1 cellular context compared by ENCODE assay signal in genomic region chr2:148459300-148459891, GRCh38.
TF ChIP-seq lines count a peak whose summit lies in the region.

No MANE protein-coding gene starts in this region.

TF ChIP-seq in IMR-90, 13 proteins besides CTCF, POLR2A, EP300 and RAD21 (continued from another document):
- TF ChIP-seq NFE2L2 (IDR thresholded peaks at IDR 0.05; ENCODE audit: low read depth, low read length), result no peak
